ENCODE assay signal across 8 cellular contexts in the genomic region with DNA sequence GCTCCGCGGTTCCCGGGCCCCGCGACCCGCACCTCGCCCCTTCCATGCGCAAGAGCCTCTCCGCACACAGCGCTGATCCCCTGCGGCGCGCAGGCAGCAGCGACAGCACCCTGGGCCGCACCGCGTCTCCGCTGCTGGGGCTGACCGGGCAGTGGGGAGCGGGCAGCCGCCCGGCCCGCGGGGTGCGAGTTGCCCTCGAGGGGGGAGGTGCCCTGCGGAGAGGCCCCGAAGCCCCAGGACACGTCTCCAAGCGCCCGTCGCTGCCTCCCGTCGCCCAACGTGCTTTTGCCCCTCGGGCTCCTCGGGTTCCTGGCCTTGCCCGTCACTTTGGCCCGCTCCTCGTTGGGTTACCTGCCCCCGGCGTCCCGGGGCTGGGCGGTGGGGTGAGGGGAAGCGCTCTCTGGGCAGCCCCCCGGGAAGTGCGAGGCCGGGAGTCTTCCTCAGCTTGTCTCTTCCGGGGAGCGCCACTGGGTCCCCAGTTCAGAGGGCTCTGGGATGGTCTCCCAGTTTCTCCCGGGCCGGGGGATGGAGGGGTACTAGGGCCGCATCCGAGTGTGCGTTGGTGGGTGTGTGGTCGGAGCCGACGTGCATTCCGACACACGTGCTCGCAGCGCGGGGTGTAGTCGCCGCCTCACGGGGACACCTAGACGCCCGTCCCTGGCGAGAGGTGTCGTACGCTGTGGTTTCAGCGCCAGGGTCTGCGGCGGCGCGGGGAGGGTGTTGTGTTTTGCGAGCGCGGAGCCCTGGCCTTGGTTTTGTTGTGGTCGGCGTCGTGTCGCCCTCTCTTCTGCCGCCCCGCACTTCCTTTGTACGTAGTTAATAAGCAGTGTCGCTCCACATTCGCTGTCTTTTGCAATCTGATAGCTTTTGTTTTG. TPM values are rescaled to one million over a fixed set of nuclear protein-coding genes. Genes with fewer than 3 reads are reported as not detected.
DNase-seq lines count a peak whose midpoint lies in the region; ATAC-seq, FAIRE-seq and TF ChIP-seq lines count a peak whose summit lies in the region.

No MANE protein-coding gene starts in this region.

- H3K27ac Mint-ChIP-seq in CD14-positive monocyte (peak overlapping the region; percentile 1 to 83 (median 69)), neural crest cell (ENCODE audit: unreplicated experiment) (peak overlapping the region; percentile 94)
- peak overlapping the region; percentile 79 for H3K27ac Mint-ChIP-seq in activated T-helper 17 cell treated with anti-CD3 and anti-CD28 coated beads, Interleukin-2, amount 50 U/mL, for 72 hours

- no peak for DNase-seq in CD14-positive monocyte (ENCODE audit: low spot score)
- DNase-seq in NCI-H2171 (lab: John Stamatoyannopoulos, UW) = peak; percentile 19
- peak; percentile 50 for DNase-seq in fibroblast of peridontal ligament (ENCODE audit: extremely low read depth)
- peak; percentile 15 for DNase-seq in neural crest cell (ENCODE audit: low read depth, low spot score)
- peak; percentile 27 for DNase-seq in urothelium cell line (ENCODE audit: low spot score)
- DNase-seq in NOMO-1 treated with dmso at 0.1 percent for 144 hours (lab: John Stamatoyannopoulos, UW; ENCODE audit: unreplicated experiment) = no peak

- TF ChIP-seq CTCF in CD14-positive monocyte (IDR thresholded peaks at IDR 0.05) (no peak), neural crest cell (conservative IDR thresholded peaks at IDR 0.05) (no peak)

- FAIRE-seq in urothelium cell line (lab: Jason Lieb, UNC) = peak; percentile 56

- H3K27me3 Mint-ChIP-seq in CD14-positive monocyte (ENCODE audit: low read depth in 3 of 3) = peaks cover 46 to 53% (median 48%) of the 10 kb centered on the region in 3 donors
- H3K27me3 Mint-ChIP-seq in activated T-helper 17 cell treated with anti-CD3 and anti-CD28 coated beads, Interleukin-2, amount 50 U/mL, for 72 hours = peaks cover 31% of the 10 kb centered on the region
- H3K27me3 Mint-ChIP-seq in neural crest cell (ENCODE audit: low read depth) = peaks cover 47% of the 10 kb centered on the region

- H3K4me3 Mint-ChIP-seq in CD14-positive monocyte = peak overlapping the region; percentile 99
- peak overlapping the region; percentile 85 for H3K4me3 Mint-ChIP-seq in activated T-helper 17 cell treated with anti-CD3 and anti-CD28 coated beads, Interleukin-2, amount 50 U/mL, for 72 hours
- peak overlapping the region; percentile 92 for H3K4me3 Mint-ChIP-seq in neural crest cell

- H3K4me1 Mint-ChIP-seq in CD14-positive monocyte = peaks cover 44% of the 10 kb centered on the region
- H3K4me1 Mint-ChIP-seq in activated T-helper 17 cell treated with anti-CD3 and anti-CD28 coated beads, Interleukin-2, amount 50 U/mL, for 72 hours = peaks cover 27% of the 10 kb centered on the region
- peaks cover 30% of the 10 kb centered on the region for H3K4me1 Mint-ChIP-seq in neural crest cell

- H3K9me3 Mint-ChIP-seq in CD14-positive monocyte (peaks cover 0 to 17% (median 10%) of the 10 kb centered on the region in 7 donors), neural crest cell (no peaks in the 10 kb centered on the region)
- H3K9me3 Mint-ChIP-seq in activated T-helper 17 cell treated with anti-CD3 and anti-CD28 coated beads, Interleukin-2, amount 50 U/mL, for 72 hours = no peaks in the 10 kb centered on the region

- intact Hi-C loops in CD14-positive monocyte (cut with micrococcal nuclease) = loop anchor here in 1 of 2 donors (5.0 to 10.0 kb wide), 2 partner anchors 105 to 133 kb away; no protein-coding TSS in a partner anchor

- peak; percentile 15 for ATAC-seq in activated T-helper 17 cell treated with anti-CD3 and anti-CD28 coated beads, Interleukin-2, amount 50 U/mL, for 72 hours (replicated peaks)
- no peak for ATAC-seq in HG03135 (IDR thresholded peaks at IDR 0.05; ENCODE audit: unreplicated experiment)

- H3K36me3 Mint-ChIP-seq in CD14-positive monocyte (peaks cover 4 to 17% of the 10 kb centered on the region in 2 donors), neural crest cell (ENCODE audit: low read depth) (no peaks in the 10 kb centered on the region)
- peaks cover 16% of the 10 kb centered on the region for H3K36me3 Mint-ChIP-seq in activated T-helper 17 cell treated with anti-CD3 and anti-CD28 coated beads, Interleukin-2, amount 50 U/mL, for 72 hours (ENCODE audit: low read depth)

RNA-seq across cellular contexts. Expression of a gene that starts 1.9 kb away (rescaled TPM):
- under 1 TPM; 0.35 to 0.67 TPM for polyA plus RNA-seq in CD14-positive monocyte
- total RNA-seq in activated T-helper 17 cell treated with anti-CD3 and anti-CD28 coated beads, Interleukin-2, amount 50 U/mL, for 72 hours = 10 to 100 TPM in 1 of 2 donors, 1 to 10 TPM in 1; 4.6 to 33.8 TPM
- 67.6 and 70.3 TPM in 2 replicates for total RNA-seq in neural crest cell

Comparison
In these comparisons a context has a peak if more than half of its experiments do, and no peak if none do; other contexts are left out.
1. DNase-seq: peak in NCI-H2171 (single experiment), fibroblast of peridontal ligament (single experiment), neural crest cell (single experiment) and urothelium cell line (single experiment); none in CD14-positive monocyte (single experiment) and NOMO-1 treated with dmso at 0.1 percent for 144 hours (single experiment).
2. Peak in every context shown above with its lines, with median percentiles within 50 percentile points of each other: H3K27ac Mint-ChIP-seq and H3K4me3 Mint-ChIP-seq.